Comparison of ENCODE assay signal across 32 cellular contexts in the genomic region with DNA sequence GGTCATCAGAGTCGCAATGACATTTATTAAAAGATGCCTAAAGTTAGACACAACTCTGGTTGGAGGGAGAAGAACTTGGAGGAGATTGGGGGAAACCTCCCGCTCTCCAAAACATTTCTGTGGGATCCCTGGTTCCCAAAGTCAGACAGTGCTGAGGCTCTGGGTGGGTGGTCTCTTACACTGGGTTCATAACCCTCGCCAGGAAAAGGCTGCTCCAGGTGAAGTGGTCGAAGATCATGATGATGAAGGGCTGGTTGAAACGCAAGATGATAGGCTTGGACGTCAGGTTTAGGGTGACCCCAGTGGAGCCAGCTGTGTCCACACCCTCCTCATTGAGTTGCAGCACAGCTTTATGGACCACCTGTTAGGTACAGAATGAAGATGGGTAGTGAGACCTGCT. TPM values are rescaled to one million over a fixed set of nuclear protein-coding genes. Genes with fewer than 3 reads are reported as not detected.
"Had no signal": no experiment of that assay in that cellular context is flagged by ENCODE, and none has a peak within 500 bp of the region (broad histone marks: within the 10 kb centered on the region; RNA-seq: fewer than 3 reads in every experiment).

No MANE protein-coding gene starts in this region.

- H3K27me3 ChIP-seq: left lung, ovary, right lobe of liver, suprapubic skin, tibial artery, upper lobe of right lung had no signal

- H3K9me3 ChIP-seq: ovary, prostate gland, right lobe of liver, thoracic aorta, tibial artery had no signal

- H3K4me3 ChIP-seq: heart left ventricle, left lung, lower lobe of right lung, ovary, prostate gland, right lobe of liver, smooth muscle cell, suprapubic skin, thoracic aorta, tibial artery, upper lobe of right lung had no signal

- H3K27ac ChIP-seq: heart left ventricle, left lung, lower lobe of right lung, ovary, prostate gland, right lobe of liver, suprapubic skin, thoracic aorta, tibial artery, upper lobe of right lung had no signal

- H3K4me1 ChIP-seq: heart left ventricle, left lung, lower lobe of right lung, prostate gland, suprapubic skin, tibial artery, upper lobe of right lung had no signal

- H3K27ac Mint-ChIP-seq: mesothelial cell of epicardium; naive thymus-derived CD4-positive, alpha-beta T cell; natural killer cell treated with Interleukin-12 subunit alpha and Interleukin-12 subunit beta and Interleukin-15 and Interleukin-18, amount 100 ng/mL, for 72 hours; stimulated activated effector memory CD8-positive, alpha-beta T cell treated with anti-CD3 and anti-CD28 coated beads, Interleukin-12 subunit alpha, Interleukin-12 subunit beta, amount 100 ng/mL, for 72 hours; stimulated activated naive CD8-positive, alpha-beta T cell treated with anti-CD3 and anti-CD28 coated beads, Interleukin-15, Interleukin-2, amounts not matched to agents 100 ng/mL and 50 ng/mL, for 24 hours had no signal

- H3K36me3 Mint-ChIP-seq: mesothelial cell of epicardium; stimulated activated effector memory CD8-positive, alpha-beta T cell treated with anti-CD3 and anti-CD28 coated beads, Interleukin-12 subunit alpha, Interleukin-12 subunit beta, amount 100 ng/mL, for 72 hours had no signal

- H3K36me3 ChIP-seq: heart left ventricle, left lung, lower lobe of right lung, ovary, prostate gland, suprapubic skin, thoracic aorta, tibial artery, upper lobe of right lung had no signal

- ATAC-seq: heart left ventricle; left colon; left lung; lower lobe of right lung; naive thymus-derived CD4-positive, alpha-beta T cell; natural killer cell treated with Interleukin-12 subunit alpha and Interleukin-12 subunit beta and Interleukin-15 and Interleukin-18, amount 100 ng/mL, for 72 hours; right lobe of liver; stimulated activated effector memory CD8-positive, alpha-beta T cell treated with anti-CD3 and anti-CD28 coated beads, Interleukin-12 subunit alpha, Interleukin-12 subunit beta, amount 100 ng/mL, for 72 hours; upper lobe of right lung had no signal

- H3K4me3 Mint-ChIP-seq: immature natural killer cell; mesothelial cell of epicardium; naive thymus-derived CD4-positive, alpha-beta T cell; natural killer cell treated with Interleukin-12 subunit alpha and Interleukin-12 subunit beta and Interleukin-15 and Interleukin-18, amount 100 ng/mL, for 72 hours; stimulated activated effector memory CD8-positive, alpha-beta T cell treated with anti-CD3 and anti-CD28 coated beads, Interleukin-12 subunit alpha, Interleukin-12 subunit beta, amount 100 ng/mL, for 72 hours; stimulated activated naive CD8-positive, alpha-beta T cell treated with anti-CD3 and anti-CD28 coated beads, Interleukin-15, Interleukin-2, amounts not matched to agents 100 ng/mL and 50 ng/mL, for 24 hours had no signal

- DNase-seq: heart left ventricle; hypothalamus; immature natural killer cell; kidney; left colon; left lung; lower lobe of right lung; mesendoderm; naive thymus-derived CD4-positive, alpha-beta T cell; ovary; posterior cingulate gyrus; right lobe of liver; stimulated activated CD4-positive, alpha-beta T cell treated with anti-CD3 and anti-CD28 coated beads, Interleukin-1b, Interleukin-23, amount 100 ng/mL, for 48 hours; stimulated activated CD4-positive, alpha-beta T cell treated with anti-CD3 and anti-CD28 coated beads, Interleukin-2, amount 100 ng/mL, for 48 hours; stimulated activated naive CD4-positive, alpha-beta T cell; tibial artery; trophoblast cell; upper lobe of right lung had no signal

- H3K4me1 Mint-ChIP-seq: mesothelial cell of epicardium; stimulated activated effector memory CD8-positive, alpha-beta T cell treated with anti-CD3 and anti-CD28 coated beads, Interleukin-12 subunit alpha, Interleukin-12 subunit beta, amount 100 ng/mL, for 72 hours had no signal

RNA-seq across cellular contexts. Expression of a gene that starts 11.2 kb away (rescaled TPM):
- total RNA-seq: heart left ventricle; kidney; left lung; lower lobe of right lung; mesothelial cell of epicardium; mononuclear cell; myocyte; naive thymus-derived CD4-positive, alpha-beta T cell; natural killer cell treated with Interleukin-12 subunit alpha and Interleukin-12 subunit beta and Interleukin-15 and Interleukin-18, amount 100 ng/mL, for 72 hours; omental fat pad; prostate gland; skeletal muscle tissue; smooth muscle cell; subcutaneous adipose tissue; upper lobe of right lung had no signal
- polyA plus RNA-seq: heart left ventricle; immature natural killer cell; naive thymus-derived CD4-positive, alpha-beta T cell; neural cell; ovary; smooth muscle cell had no signal

RNA-seq across cellular contexts. Expression of a gene that starts 18.9 kb away (rescaled TPM):
- total RNA-seq: heart left ventricle; left lung; mesothelial cell of epicardium; mononuclear cell; myocyte; naive thymus-derived CD4-positive, alpha-beta T cell; natural killer cell treated with Interleukin-12 subunit alpha and Interleukin-12 subunit beta and Interleukin-15 and Interleukin-18, amount 100 ng/mL, for 72 hours; prostate gland; skeletal muscle tissue; smooth muscle cell; subcutaneous adipose tissue; thoracic aorta; upper lobe of right lung had no signal
- polyA plus RNA-seq: heart left ventricle; immature natural killer cell; naive thymus-derived CD4-positive, alpha-beta T cell; neural cell; smooth muscle cell had no signal
